Comparison of ENCODE assay signal across 16 cellular contexts in genomic region chr3:138867996-138868395, GRCh38.
"Had no signal": no experiment of that assay in that cellular context is flagged by ENCODE, and none has a peak within 500 bp of the region (broad histone marks: within the 10 kb centered on the region; RNA-seq: fewer than 3 reads in every experiment).

No MANE protein-coding gene starts in this region.

- H3K9me3 ChIP-seq: tibial nerve had no signal

- H3K4me3 ChIP-seq: skin epidermis, tibial nerve had no signal

- DNase-seq: activated CD4-positive, alpha-beta T cell treated with anti-CD3 and anti-CD28 coated beads, Interleukin-2, amount 10 ng/mL, durations not matched to agents 24 days and 14 days; activated CD8-positive, alpha-beta T cell treated with anti-CD3 and anti-CD28 coated beads for 36 hours; activated naive CD4-positive, alpha-beta T cell treated with Interleukin-2 at 50 U/mL for 16 hours; activated naive CD8-positive, alpha-beta T cell treated with anti-CD3 and anti-CD28 coated beads, Interleukin-2, amount 10 ng/mL, durations not matched to agents 7 days and 5 days; activated T-cell treated with anti-CD3 and anti-CD28 coated beads, Interleukin-2, amount 50 U/mL, for 1 hour; cortex of kidney; effector memory CD4-positive, alpha-beta T cell; foreskin fibroblast; glutamatergic neuron; hippocampal formation; occipital lobe; right cardiac atrium; stimulated activated CD4-positive, alpha-beta T cell treated with anti-CD3 and anti-CD28 coated beads, Interleukin-2, amount 100 ng/mL, for 48 hours; T1000 had no signal

- H3K27me3 ChIP-seq: tibial nerve had no signal

- H3K36me3 ChIP-seq: tibial nerve had no signal

- H3K27ac ChIP-seq: skin epidermis, tibial nerve had no signal
